ENCODE assay signal across 17 cellular contexts in genomic region chrX:14964500-14964899, GRCh38.
A peak's percentile ranks its signal among the peaks of the same experiment; 100 is the strongest.
DNase-seq lines count a peak whose midpoint lies in the region; ATAC-seq and TF ChIP-seq lines count a peak whose summit lies in the region.
"Had no signal": no experiment of that assay in that cellular context is flagged by ENCODE, and none has a peak within 500 bp of the region (broad histone marks: within the 10 kb centered on the region; RNA-seq: fewer than 3 reads in every experiment).

No MANE protein-coding gene starts in this region.

- H3K4me1 ChIP-seq in left ventricle myocardium inferior (no peaks in the 10 kb centered on the region), SJSA1 (replicated peaks) (peaks cover 25% of the 10 kb centered on the region), smooth muscle cell (ENCODE audit: low read depth) (peaks cover 6% of the 10 kb centered on the region)
- H3K4me1 ChIP-seq: adrenal gland, uterus had no signal

- TF ChIP-seq CTCF in left ventricle myocardium inferior (IDR thresholded peaks at IDR 0.05; ENCODE audit: borderline replicate concordance) = peak; percentile 32
- peak; percentile 18 for TF ChIP-seq CTCF in epithelial cell of proximal tubule (conservative IDR thresholded peaks at IDR 0.05; ENCODE audit: low read depth, low read length)
- TF ChIP-seq CTCF in smooth muscle cell (IDR thresholded peaks at IDR 0.05; ENCODE audit: borderline replicate concordance, insufficient read depth, poor library complexity, severe bottlenecking) = no peak

- H3K4me3 ChIP-seq in left ventricle myocardium inferior (no peak overlapping the region), SJSA1 (no peak overlapping the region), epithelial cell of proximal tubule (ENCODE audit: low read depth, low read length) (no peak overlapping the region), smooth muscle cell (no peak overlapping the region)
- H3K4me3 ChIP-seq: A549, adrenal gland, ovary, uterus had no signal

- H3K36me3 ChIP-seq in left ventricle myocardium inferior (no peaks in the 10 kb centered on the region), SJSA1 (no peaks in the 10 kb centered on the region), smooth muscle cell (ENCODE audit: low read depth) (no peaks in the 10 kb centered on the region)
- H3K36me3 ChIP-seq: adrenal gland, ovary, uterus had no signal

- WGBS in smooth muscle cell (ENCODE audit: low lambda C conversion rate) = 82% methylated on average over 2 of the region's 2 CpGs

- no peaks in the 10 kb centered on the region for H3K79me2 ChIP-seq in smooth muscle cell (ENCODE audit: low read depth)

- no peaks in the 10 kb centered on the region for H3K9me3 ChIP-seq in left ventricle myocardium inferior (replicated peaks)
- H3K9me3 ChIP-seq in SJSA1 (replicated peaks) = no peaks in the 10 kb centered on the region
- H3K9me3 ChIP-seq in smooth muscle cell (replicated peaks; ENCODE audit: low read depth) = peaks cover 5% of the 10 kb centered on the region
- H3K9me3 ChIP-seq: A549, adrenal gland, ovary, uterus had no signal

- H4K20me1 ChIP-seq in smooth muscle cell (ENCODE audit: low read depth) = no peaks in the 10 kb centered on the region

- H3K9ac ChIP-seq in smooth muscle cell (ENCODE audit: low read depth) = no peak overlapping the region

- DNase-seq in left ventricle myocardium inferior = no peak
- no peak for DNase-seq in left ventricle myocardium superior
- DNase-seq in SJSA1 (ENCODE audit: low read depth in 1 of 2, low spot score in 2 of 2) = peak in 1 of 2 experiments; percentile 48
- no peak for DNase-seq in epithelial cell of proximal tubule (ENCODE audit: low read depth)
- DNase-seq in smooth muscle cell (lab: John Stamatoyannopoulos, UW; ENCODE audit: unreplicated experiment) = no peak
- no peak for DNase-seq in NCI-H1417 treated with DMSO at 0.1 percent for 48 hours (lab: John Stamatoyannopoulos, UW)
- DNase-seq: activated CD4-positive, alpha-beta T cell treated with anti-CD3 and anti-CD28 coated beads, Interleukin-2, amount 10 ng/mL, durations not matched to agents 7 days and 5 days; activated T-cell treated with anti-CD3 and anti-CD28 coated beads, Interleukin-2, amount 50 U/mL, for 72 hours; adrenal gland; NCI-H2107; ovary; Right ventricle myocardium superior; stimulated activated naive CD8-positive, alpha-beta T cell treated with anti-CD3 and anti-CD28 coated beads, Interleukin-15, amount 100 ng/mL, for 72 hours; uterus had no signal

- H2AFZ ChIP-seq in smooth muscle cell (ENCODE audit: low read depth) = no peak overlapping the region

- no peaks in the 10 kb centered on the region for H3K27me3 ChIP-seq in left ventricle myocardium inferior (ENCODE audit: low read depth)
- H3K27me3 ChIP-seq in SJSA1 (replicated peaks) = no peaks in the 10 kb centered on the region
- no peaks in the 10 kb centered on the region for H3K27me3 ChIP-seq in smooth muscle cell (ENCODE audit: low read depth)
- H3K27me3 ChIP-seq: ovary, uterus had no signal

- intact Hi-C loops in left ventricle myocardium inferior (cut with micrococcal nuclease) (no loop called here), left ventricle myocardium superior (cut with micrococcal nuclease) (no loop called here)

- H3K27ac ChIP-seq in left ventricle myocardium inferior (replicated peaks) (no peak overlapping the region), SJSA1 (peak overlapping the region; percentile 82), smooth muscle cell (ENCODE audit: low read depth) (peak overlapping the region; percentile 93)
- H3K27ac ChIP-seq: adrenal gland, ovary, uterus had no signal

- peak overlapping the region; percentile 15 for H3K4me2 ChIP-seq in smooth muscle cell

- ATAC-seq in left ventricle myocardium superior (no peak), GM19023 (IDR thresholded peaks at IDR 0.05; ENCODE audit: unreplicated experiment) (no peak), GM21526 (IDR thresholded peaks at IDR 0.05; ENCODE audit: low FRiP score, unreplicated experiment) (no peak)
- ATAC-seq: activated T-cell treated with anti-CD3 and anti-CD28 coated beads, Interleukin-2, amount 50 U/mL, for 72 hours; stimulated activated naive CD8-positive, alpha-beta T cell treated with anti-CD3 and anti-CD28 coated beads, Interleukin-15, amount 100 ng/mL, for 72 hours had no signal

- H3F3A ChIP-seq in smooth muscle cell (ENCODE audit: low read depth) = no peaks in the 10 kb centered on the region
